In the genomic region with DNA sequence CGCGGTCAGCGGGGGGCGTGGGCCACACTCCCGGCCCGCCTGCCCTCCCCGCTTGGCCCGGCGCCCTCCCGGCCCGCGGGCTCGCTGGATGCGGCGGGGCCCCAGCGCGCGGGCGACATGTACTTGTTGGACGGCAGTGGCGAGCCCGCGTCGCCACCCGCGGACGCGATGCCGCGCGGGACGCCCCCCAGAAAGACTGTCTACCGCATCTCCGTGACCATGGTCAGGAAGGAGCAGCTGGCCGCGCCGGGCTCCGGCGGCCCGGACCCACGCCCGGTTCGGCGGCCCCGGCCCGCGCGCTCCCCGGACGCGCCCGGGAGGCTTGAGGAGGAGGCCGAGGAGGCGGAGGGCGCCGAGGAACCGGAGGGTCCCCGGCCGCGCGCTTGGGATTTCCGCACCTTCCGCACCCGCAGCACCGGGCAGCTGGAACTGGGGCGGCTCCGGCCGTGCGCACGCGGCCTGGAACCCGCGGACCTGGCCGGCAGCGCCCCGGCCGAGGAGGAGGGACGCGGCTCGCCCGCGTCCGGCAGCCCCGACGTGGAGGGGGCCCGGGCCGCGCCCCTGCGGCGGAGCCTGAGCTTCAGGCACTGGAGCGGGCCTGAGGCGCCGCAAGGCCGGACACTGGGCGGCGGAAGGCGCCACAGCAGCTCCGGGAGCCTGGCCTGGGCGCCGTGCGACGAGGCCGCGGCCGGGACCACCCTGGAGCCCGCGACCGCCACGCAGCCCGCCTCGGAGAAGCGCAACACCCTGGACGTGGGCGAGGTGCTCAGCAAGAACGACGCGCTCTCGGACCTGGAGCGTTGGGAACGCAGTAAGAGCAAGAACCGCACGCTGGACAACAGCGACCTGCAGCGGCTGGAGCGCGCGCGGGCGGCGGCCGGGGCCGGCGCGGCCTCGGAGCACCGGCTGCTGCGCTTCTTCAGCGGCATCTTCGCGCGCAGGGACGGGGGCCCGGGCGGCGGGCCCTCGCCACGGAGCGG, we compare ENCODE assay signal across 1 cellular context.
TF ChIP-seq lines count a peak whose summit lies in the region.

No MANE protein-coding gene starts in this region.

TF ChIP-seq in GM23338, 12 proteins besides CTCF, POLR2A, EP300 and RAD21 (continued from another document):
- TF ChIP-seq, protein P1, sequence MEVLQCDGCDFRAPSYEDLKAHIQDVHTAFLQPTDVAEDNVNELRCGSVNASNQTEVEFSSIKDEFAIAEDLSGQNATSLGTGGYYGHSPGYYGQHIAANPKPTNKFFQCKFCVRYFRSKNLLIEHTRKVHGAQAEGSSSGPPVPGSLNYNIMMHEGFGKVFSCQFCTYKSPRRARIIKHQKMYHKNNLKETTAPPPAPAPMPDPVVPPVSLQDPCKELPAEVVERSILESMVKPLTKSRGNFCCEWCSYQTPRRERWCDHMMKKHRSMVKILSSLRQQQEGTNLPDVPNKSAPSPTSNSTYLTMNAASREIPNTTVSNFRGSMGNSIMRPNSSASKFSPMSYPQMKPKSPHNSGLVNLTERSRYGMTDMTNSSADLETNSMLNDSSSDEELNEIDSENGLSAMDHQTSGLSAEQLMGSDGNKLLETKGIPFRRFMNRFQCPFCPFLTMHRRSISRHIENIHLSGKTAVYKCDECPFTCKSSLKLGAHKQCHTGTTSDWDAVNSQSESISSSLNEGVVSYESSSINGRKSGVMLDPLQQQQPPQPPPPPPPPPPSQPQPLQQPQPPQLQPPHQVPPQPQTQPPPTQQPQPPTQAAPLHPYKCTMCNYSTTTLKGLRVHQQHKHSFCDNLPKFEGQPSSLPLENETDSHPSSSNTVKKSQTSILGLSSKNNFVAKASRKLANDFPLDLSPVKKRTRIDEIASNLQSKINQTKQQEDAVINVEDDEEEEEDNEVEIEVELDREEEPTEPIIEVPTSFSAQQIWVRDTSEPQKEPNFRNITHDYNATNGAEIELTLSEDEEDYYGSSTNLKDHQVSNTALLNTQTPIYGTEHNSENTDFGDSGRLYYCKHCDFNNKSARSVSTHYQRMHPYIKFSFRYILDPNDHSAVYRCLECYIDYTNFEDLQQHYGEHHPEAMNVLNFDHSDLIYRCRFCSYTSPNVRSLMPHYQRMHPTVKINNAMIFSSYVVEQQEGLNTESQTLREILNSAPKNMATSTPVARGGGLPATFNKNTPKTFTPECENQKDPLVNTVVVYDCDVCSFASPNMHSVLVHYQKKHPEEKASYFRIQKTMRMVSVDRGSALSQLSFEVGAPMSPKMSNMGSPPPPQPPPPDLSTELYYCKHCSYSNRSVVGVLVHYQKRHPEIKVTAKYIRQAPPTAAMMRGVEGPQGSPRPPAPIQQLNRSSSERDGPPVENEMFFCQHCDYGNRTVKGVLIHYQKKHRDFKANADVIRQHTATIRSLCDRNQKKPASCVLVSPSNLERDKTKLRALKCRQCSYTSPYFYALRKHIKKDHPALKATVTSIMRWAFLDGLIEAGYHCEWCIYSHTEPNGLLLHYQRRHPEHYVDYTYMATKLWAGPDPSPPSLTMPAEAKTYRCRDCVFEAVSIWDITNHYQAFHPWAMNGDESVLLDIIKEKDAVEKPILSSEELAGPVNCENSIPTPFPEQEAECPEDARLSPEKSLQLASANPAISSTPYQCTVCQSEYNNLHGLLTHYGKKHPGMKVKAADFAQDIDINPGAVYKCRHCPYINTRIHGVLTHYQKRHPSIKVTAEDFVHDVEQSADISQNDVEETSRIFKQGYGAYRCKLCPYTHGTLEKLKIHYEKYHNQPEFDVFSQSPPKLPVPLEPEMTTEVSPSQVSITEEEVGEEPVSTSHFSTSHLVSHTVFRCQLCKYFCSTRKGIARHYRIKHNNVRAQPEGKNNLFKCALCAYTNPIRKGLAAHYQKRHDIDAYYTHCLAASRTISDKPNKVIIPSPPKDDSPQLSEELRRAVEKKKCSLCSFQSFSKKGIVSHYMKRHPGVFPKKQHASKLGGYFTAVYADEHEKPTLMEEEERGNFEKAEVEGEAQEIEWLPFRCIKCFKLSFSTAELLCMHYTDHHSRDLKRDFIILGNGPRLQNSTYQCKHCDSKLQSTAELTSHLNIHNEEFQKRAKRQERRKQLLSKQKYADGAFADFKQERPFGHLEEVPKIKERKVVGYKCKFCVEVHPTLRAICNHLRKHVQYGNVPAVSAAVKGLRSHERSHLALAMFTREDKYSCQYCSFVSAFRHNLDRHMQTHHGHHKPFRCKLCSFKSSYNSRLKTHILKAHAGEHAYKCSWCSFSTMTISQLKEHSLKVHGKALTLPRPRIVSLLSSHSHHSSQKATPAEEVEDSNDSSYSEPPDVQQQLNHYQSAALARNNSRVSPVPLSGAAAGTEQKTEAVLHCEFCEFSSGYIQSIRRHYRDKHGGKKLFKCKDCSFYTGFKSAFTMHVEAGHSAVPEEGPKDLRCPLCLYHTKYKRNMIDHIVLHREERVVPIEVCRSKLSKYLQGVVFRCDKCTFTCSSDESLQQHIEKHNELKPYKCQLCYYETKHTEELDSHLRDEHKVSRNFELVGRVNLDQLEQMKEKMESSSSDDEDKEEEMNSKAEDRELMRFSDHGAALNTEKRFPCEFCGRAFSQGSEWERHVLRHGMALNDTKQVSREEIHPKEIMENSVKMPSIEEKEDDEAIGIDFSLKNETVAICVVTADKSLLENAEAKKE (CRISPR knock-in tag; IDR thresholded peaks at IDR 0.05): no peak
